Comparison of ENCODE assay signal across 8 cellular contexts in genomic region chr20:36848078-36848660, GRCh38. TPM values are rescaled to one million over a fixed set of nuclear protein-coding genes. Genes with fewer than 3 reads are reported as not detected.
A peak's percentile ranks its signal among the peaks of the same experiment; 100 is the strongest.
DNase-seq lines count a peak whose midpoint lies in the region; ATAC-seq, FAIRE-seq and TF ChIP-seq lines count a peak whose summit lies in the region.

No MANE protein-coding gene starts in this region.

- H2AK5ac ChIP-seq in IMR-90 (ENCODE audit: low read depth, low read length) (peak overlapping the region; percentile 97), H9 (ENCODE audit: insufficient read length, low read length) (no peak overlapping the region)

- H3K27ac Mint-ChIP-seq in memory B cell = peak overlapping the region; percentile 88
- 0 out of 7 replicates have a peak overlapping the region, but pooled peaks of 1 of the 3 experiments have one; percentile 23 for H3K27ac Mint-ChIP-seq in H9

- H3K4me3 ChIP-seq in IMR-90 (ENCODE audit: insufficient read depth, low read depth, low read length) (no peak overlapping the region), colonic mucosa (no peak overlapping the region), tibial nerve (no peak overlapping the region)

- intact Hi-C loops in IMR-90 (cut with micrococcal nuclease) = no loop called here
- intact Hi-C loops in colonic mucosa (cut with DNase I) = no loop called here

- H3K36me3 Mint-ChIP-seq in memory B cell = peaks cover 8% of the 10 kb centered on the region
- H3K36me3 Mint-ChIP-seq in H9 (ENCODE audit: insufficient read depth in 1 of 3, low read depth in 3 of 3) = peaks cover 11 to 14% (median 13%) of the 10 kb centered on the region in 3 experiments

- FAIRE-seq in GM12891 (lab: Jason Lieb, UNC) = no peak

- H4K20me1 ChIP-seq in IMR-90 (ENCODE audit: insufficient read depth, low read length) = peaks cover 10% of the 10 kb centered on the region; the same call in 1 of the 2 replicates
- no peaks in the 10 kb centered on the region for H4K20me1 ChIP-seq in H9 (ENCODE audit: control insufficient read depth, insufficient read depth, insufficient read length)

- 0% methylated on average over 3 of the region's 6 CpGs; no CpG with 5 or more reads in 1 of the 2 experiments for WGBS in IMR-90 (ENCODE audit: extremely low coverage in 2 of 2, insufficient read length in 1 of 2), 2 experiments
- WGBS in tibial nerve, 2 donors = 29 to 45% methylated on average over 5 to 6 of the region's 6 CpGs
- WGBS in H9 (ENCODE audit: extremely low coverage, insufficient read length, low lambda C conversion rate) = no CpG with 5 or more reads among the region's 6 CpGs

- H3K27ac ChIP-seq in IMR-90 (ENCODE audit: insufficient read depth, low read length) (peak overlapping the region; percentile 97), colonic mucosa (peak overlapping the region; percentile 73), tibial nerve (peak overlapping the region; percentile 57 to 90 (median 84)), H9 (ENCODE audit: insufficient read length, low read depth, low read length) (no peak overlapping the region)

- H4K91ac ChIP-seq in IMR-90 (ENCODE audit: insufficient read depth, low read depth, low read length) = peak overlapping the region; percentile 95
- no peak overlapping the region for H4K91ac ChIP-seq in H9 (ENCODE audit: insufficient read length, low read depth, low read length)

- H4K5ac ChIP-seq in IMR-90 (ENCODE audit: low read depth, low read length) = peak overlapping the region; percentile 89
- no peak overlapping the region for H4K5ac ChIP-seq in H9 (ENCODE audit: insufficient read length, low read depth, low read length)

- H3K23ac ChIP-seq in IMR-90 (ENCODE audit: low read depth, low read length) (peak overlapping the region; percentile 100; the same call in 1 of the 2 replicates), H9 (ENCODE audit: insufficient read length, low read depth, low read length) (no peak overlapping the region)

- in situ Hi-C loops in IMR-90 (cut with MboI; ENCODE audit: low sequenced_read_pairs) = no loop called here

- H2AK9ac ChIP-seq in IMR-90 (replicated peaks; ENCODE audit: low read depth, low read length, poor library complexity) = peak overlapping the region; percentile 99

- H2BK120ac ChIP-seq in IMR-90 (ENCODE audit: low read depth, low read length) = peak overlapping the region; percentile 98
- no peak overlapping the region for H2BK120ac ChIP-seq in H9 (ENCODE audit: low read depth, low read length, poor library complexity, severe bottlenecking)

- peak overlapping the region; percentile 86 for H3K4me2 ChIP-seq in IMR-90 (ENCODE audit: low read depth, low read length)
- no peak overlapping the region for H3K4me2 ChIP-seq in H9 (ENCODE audit: insufficient read depth, insufficient read length, low read length)

- H4K8ac ChIP-seq in IMR-90 (ENCODE audit: low read depth in 2 of 2, low read length in 2 of 2) = peak overlapping the region; percentile 19 to 96
- H4K8ac ChIP-seq in H9 (replicated peaks; ENCODE audit: insufficient read length, low read depth, low read length) = no peak overlapping the region

- peak overlapping the region; percentile 88 for H2AFZ ChIP-seq in IMR-90 (replicated peaks; ENCODE audit: low read length, poor library complexity)
- H2AFZ ChIP-seq in H9 (ENCODE audit: low read length) = no peak overlapping the region

- H3K4me1 Mint-ChIP-seq in memory B cell (peaks cover 43% of the 10 kb centered on the region), H9 (peaks cover 21 to 22% of the 10 kb centered on the region in 2 experiments)

- H3K79me2 ChIP-seq in H9 (ENCODE audit: insufficient read depth, low read length) = no peaks in the 10 kb centered on the region

- peak overlapping the region; percentile 98 for H3K14ac ChIP-seq in IMR-90 (replicated peaks; ENCODE audit: low read depth, low read length)
- no peak overlapping the region for H3K14ac ChIP-seq in H9 (ENCODE audit: insufficient read depth, low read length)

- H3K23me2 ChIP-seq in H9 (ENCODE audit: insufficient read length, low read depth, low read length, poor library complexity, severe bottlenecking) = no peaks in the 10 kb centered on the region

- peaks cover 28% of the 10 kb centered on the region for H3K4me1 ChIP-seq in IMR-90 (ENCODE audit: control insufficient read depth, insufficient read depth, low read length)
- H3K4me1 ChIP-seq in colonic mucosa = peaks cover 4% of the 10 kb centered on the region
- peaks cover 0 to 88% (median 64%) of the 10 kb centered on the region in 4 donors for H3K4me1 ChIP-seq in tibial nerve
- H3K4me1 ChIP-seq in H9 (ENCODE audit: insufficient read depth, low read length) = no peaks in the 10 kb centered on the region

- peak overlapping the region; percentile 100 for H2BK5ac ChIP-seq in IMR-90 (ENCODE audit: low read depth, low read length, poor library complexity, severe bottlenecking)
- no peak overlapping the region for H2BK5ac ChIP-seq in H9 (ENCODE audit: insufficient read length, low read length)

- peak; percentile 97 for DNase-seq in IMR-90
- DNase-seq in colonic mucosa = no peak
- DNase-seq in memory B cell (ENCODE audit: low spot score in 2 of 2) = no peak
- DNase-seq in tibial nerve (ENCODE audit: low spot score in 2 of 2) = peak in 1 of 2 donors; percentile 53
- DNase-seq in cortex of kidney (lab: John Stamatoyannopoulos, UW) = no peak
- no peak for DNase-seq in H9
- no peak for DNase-seq in effector CD4-positive, alpha-beta T cell
- no peak for DNase-seq in GM12891 (ENCODE audit: insufficient read length, low spot score)

- BruUV-seq in IMR-90 (replicated peaks; lab: Mats Ljungman, UMichigan) = no TSS peak

- POLR2A ChIA-PET in IMR-90 (lab: Charles Lee; ENCODE audit: unreplicated experiment) = interaction anchor here (0.6 kb wide), 3 partner anchors 9 to 199 kb away, joined by 4 to 11 read pairs (median 9); no protein-coding TSS in a partner anchor

- H3K36me3 ChIP-seq in IMR-90 (ENCODE audit: control insufficient read depth, insufficient read depth, low read length) (peaks cover 4% of the 10 kb centered on the region; the same call in 1 of the 2 replicates), colonic mucosa (no peaks in the 10 kb centered on the region), tibial nerve (no peaks in the 10 kb centered on the region)

- peak overlapping the region; percentile 99 for H2BK20ac ChIP-seq in IMR-90 (ENCODE audit: low read depth, low read length)
- H2BK20ac ChIP-seq in H9 (ENCODE audit: low read depth, low read length, poor library complexity, severe bottlenecking) = no peak overlapping the region

- TF ChIP-seq EP300 in tibial nerve (IDR thresholded peaks at IDR 0.05) = peak in 1 of 2 donors; percentile 28

- H3T11ph ChIP-seq in H9 (ENCODE audit: low read length) = no peak overlapping the region

- no peak overlapping the region for H2BK12ac ChIP-seq in H9 (ENCODE audit: insufficient read length, low read depth, low read length)

- peak overlapping the region; percentile 91 for H3K18ac ChIP-seq in IMR-90 (ENCODE audit: low read depth, low read length)
- H3K18ac ChIP-seq in H9 (ENCODE audit: insufficient read length, low read depth, low read length) = no peak overlapping the region

- H3K4me3 Mint-ChIP-seq in memory B cell (no peak overlapping the region), H9 (no peak overlapping the region; a peak in 1 of 5 replicates)

- peak overlapping the region; percentile 93 for H3K56ac ChIP-seq in IMR-90 (ENCODE audit: extremely low read depth, insufficient read depth, low read length)
- H3K56ac ChIP-seq in H9 (ENCODE audit: insufficient read length, low read depth, low read length) = no peak overlapping the region

- TF ChIP-seq RAD21 in IMR-90 (IDR thresholded peaks at IDR 0.05; ENCODE audit: low read length) = no peak; the same call in 1 of the 2 replicates

- CTCF ChIA-PET in IMR-90 (lab: Yijun Ruan, JAX) = interaction anchor here (0.5 to 1.3 kb wide), 3 partner anchors 9 to 18 kb away, joined by 3 to 4 read pairs (median 3); a partner anchor contains a TSS

- no peak for TF ChIP-seq POLR2A in IMR-90 (IDR thresholded peaks at IDR 0.05; ENCODE audit: low read depth, low read length)
- TF ChIP-seq POLR2A in tibial nerve (IDR thresholded peaks at IDR 0.05) = no peak
- no peak for TF ChIP-seq POLR2A in GM12891 (IDR thresholded peaks at IDR 0.05; ENCODE audit: low read depth, low read length)

- H3K79me1 ChIP-seq in IMR-90 (ENCODE audit: low read depth in 1 of 2, low read length in 2 of 2) (peaks cover 30 to 77% of the 10 kb centered on the region in 2 experiments), H9 (ENCODE audit: insufficient read depth, low read depth, low read length, poor library complexity, severe bottlenecking) (no peaks in the 10 kb centered on the region)

- H3K4ac ChIP-seq in IMR-90 (ENCODE audit: low read depth, low read length) (peak overlapping the region; percentile 99), H9 (ENCODE audit: low read depth, low read length) (no peak overlapping the region)

- dilution Hi-C loops in IMR-90 (cut with HindIII; ENCODE audit: low sequenced_read_pairs, unreplicated experiment) = no loop called here

- TF ChIP-seq CTCF in IMR-90 (conservative IDR thresholded peaks at IDR 0.05; ENCODE audit: low read depth, low read length) (no peak), colonic mucosa (IDR thresholded peaks at IDR 0.05) (no peak), tibial nerve (IDR thresholded peaks at IDR 0.05) (no peak), H9 (conservative IDR thresholded peaks at IDR 0.05) (no peak)

- H3K9me3 Mint-ChIP-seq in memory B cell (no peaks in the 10 kb centered on the region), H9 (peaks cover 9 to 12% of the 10 kb centered on the region in 2 experiments)

- H3K27me3 Mint-ChIP-seq in memory B cell = no peaks in the 10 kb centered on the region
- H3K27me3 Mint-ChIP-seq in H9 (ENCODE audit: low read depth) = no peaks in the 10 kb centered on the region

- ATAC-seq in IMR-90 (ENCODE audit: low read depth) (peak; percentile 92), memory B cell (ENCODE audit: low read depth) (no peak)

- H3K9me3 ChIP-seq in IMR-90 (ENCODE audit: control insufficient read depth, insufficient read depth, low read length) (peaks cover 3% of the 10 kb centered on the region), colonic mucosa (no peaks in the 10 kb centered on the region), tibial nerve (no peaks in the 10 kb centered on the region), H9 (ENCODE audit: control insufficient read depth, low read depth, low read length) (no peaks in the 10 kb centered on the region)

- no peaks in the 10 kb centered on the region for H3K27me3 ChIP-seq in IMR-90 (ENCODE audit: control insufficient read depth, insufficient read depth, low read length)
- no peaks in the 10 kb centered on the region for H3K27me3 ChIP-seq in colonic mucosa
- H3K27me3 ChIP-seq in tibial nerve = no peaks in the 10 kb centered on the region
- no peaks in the 10 kb centered on the region for H3K27me3 ChIP-seq in H9 (ENCODE audit: insufficient read depth, low read length)

- H3K9me1 ChIP-seq in IMR-90 (ENCODE audit: insufficient read depth, low read length) = peaks cover 20% of the 10 kb centered on the region

- peak overlapping the region; percentile 88; the same call in 1 of the 3 replicates for H2BK15ac ChIP-seq in IMR-90 (ENCODE audit: low read depth, low read length)
- H2BK15ac ChIP-seq in H9 (ENCODE audit: low read depth, low read length) = no peak overlapping the region

- peak overlapping the region; percentile 26; the same call in 1 of the 2 replicates for H3K9ac ChIP-seq in IMR-90 (ENCODE audit: low read depth, low read length)
- peak overlapping the region in 1 of 2 donors; percentile 43 for H3K9ac ChIP-seq in colonic mucosa (ENCODE audit: low read depth in 2 of 2, low read length in 2 of 2)
- H3K9ac ChIP-seq in H9 (ENCODE audit: extremely low read depth, insufficient read length, low read length) = no peak overlapping the region

RNA-seq across cellular contexts. Expression of gene TLDC2, which starts 27.8 kb away (rescaled TPM):
- total RNA-seq in IMR-90 (2012; rRNA removed) (under 0.01 and 0.18 TPM in 2 replicates), colonic mucosa (10 to 100 TPM; 18.1 to 29.7 TPM), tibial nerve (not detected), H9 (2021) (0.11 TPM in 1 of 2 replicates, not detected in the other)
- 0.07 and 0.19 TPM in 2 replicates for polyA plus RNA-seq in IMR-90 (2012; rRNA removed)
- 0.05 and 0.08 TPM in 2 replicates for polyA plus RNA-seq in IMR-90 (2012; cell fraction: cytosol; rRNA removed)
- 0.07 and 0.10 TPM in 2 replicates for polyA plus RNA-seq in IMR-90 (2012; cell fraction: nucleus; rRNA removed; ENCODE audit: low replicate concordance)
- 0.22 TPM for polyA plus RNA-seq in GM12891 (2012; ENCODE audit: low read depth, missing spikeins)

Comparison
In these comparisons a context has a peak if more than half of its experiments do, and no peak if none do; other contexts are left out.
1. RNA of gene TLDC2, which starts 27.8 kb away (total RNA-seq): 18.1 to 29.7 TPM in colonic mucosa; under 0.01 to 0.18 TPM in IMR-90, 0.11 TPM in H9 and not detected in tibial nerve; every median in the first group is over 10 times any median in the second.